14 cellular contexts compared by ENCODE assay signal in the genomic region with DNA sequence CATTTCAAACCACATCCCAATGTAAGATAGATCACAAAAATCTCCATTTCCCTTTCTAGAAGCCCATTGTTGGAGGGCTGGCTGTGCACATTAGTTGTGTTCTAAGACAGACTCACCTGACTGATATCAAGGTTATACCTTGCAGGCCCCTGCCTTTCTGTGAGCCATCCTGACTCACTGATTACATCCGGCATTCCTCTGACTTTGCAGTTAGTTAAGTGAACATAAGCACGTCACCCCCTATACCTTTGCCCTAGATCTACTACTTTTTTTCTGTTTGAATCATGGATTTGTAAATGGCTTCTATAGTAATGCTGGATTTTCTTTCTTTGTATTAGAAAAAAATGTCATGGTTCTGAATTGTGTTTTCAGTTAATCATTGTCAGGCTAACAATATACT.
A peak's percentile ranks its signal among the peaks of the same experiment; 100 is the strongest.
DNase-seq lines count a peak whose midpoint lies in the region; ATAC-seq and TF ChIP-seq lines count a peak whose summit lies in the region.
"Had no signal": no experiment of that assay in that cellular context is flagged by ENCODE, and none has a peak within 500 bp of the region (broad histone marks: within the 10 kb centered on the region; RNA-seq: fewer than 3 reads in every experiment).

No MANE protein-coding gene starts in this region.

- TF ChIP-seq RAD21 in HCT116 (IDR thresholded peaks at IDR 0.05; ENCODE audit: low read depth) = peak; percentile 38

- peak overlapping the region; percentile 66 for H3K9ac ChIP-seq in HCT116 (ENCODE audit: low read length)

- peak overlapping the region; percentile 55 for H3K27ac Mint-ChIP-seq in WTC11
- H3K27ac Mint-ChIP-seq in chondrocyte (ENCODE audit: unreplicated experiment) = no peak overlapping the region
- H3K27ac Mint-ChIP-seq: CD4-positive, alpha-beta T cell had no signal

- H3K27me3 ChIP-seq in HCT116 (ENCODE audit: insufficient read depth, low read length) (no peaks in the 10 kb centered on the region), stomach (no peaks in the 10 kb centered on the region), upper lobe of right lung (no peaks in the 10 kb centered on the region)
- H3K27me3 ChIP-seq: right atrium auricular region had no signal

- ATAC-seq in HCT116 (peak; percentile 86), WTC11 (no peak), upper lobe of right lung (no peak), HG03571 (IDR thresholded peaks at IDR 0.05; ENCODE audit: unreplicated experiment) (no peak)

- H3K4me1 Mint-ChIP-seq in WTC11 = no peaks in the 10 kb centered on the region
- no peaks in the 10 kb centered on the region for H3K4me1 Mint-ChIP-seq in chondrocyte (ENCODE audit: low read depth)

- no peaks in the 10 kb centered on the region for H3K36me3 ChIP-seq in HCT116 (ENCODE audit: control insufficient read depth in 1 of 2, insufficient read depth in 2 of 2, low read length in 2 of 2)
- peaks cover 10 to 58% (median 38%) of the 10 kb centered on the region in 4 donors for H3K36me3 ChIP-seq in stomach
- peaks cover 24% of the 10 kb centered on the region for H3K36me3 ChIP-seq in upper lobe of right lung

- no peak overlapping the region for H3K4me3 Mint-ChIP-seq in WTC11
- no peak overlapping the region for H3K4me3 Mint-ChIP-seq in chondrocyte (ENCODE audit: unreplicated experiment)
- H3K4me3 Mint-ChIP-seq: CD4-positive, alpha-beta T cell had no signal

- H3K9me2 ChIP-seq in HCT116 (ENCODE audit: insufficient read depth) = no peaks in the 10 kb centered on the region

- TF ChIP-seq CTCF in HCT116 (IDR thresholded peaks at IDR 0.05 in 2 of 3, conservative IDR thresholded peaks at IDR 0.05 in 1 of 3; ENCODE audit: borderline replicate concordance in 1 of 3, insufficient read depth in 1 of 3, low read depth in 2 of 3, low read length in 2 of 3) (no peak), WTC11 (IDR thresholded peaks at IDR 0.05) (no peak), stomach (IDR thresholded peaks at IDR 0.05) (no peak), upper lobe of right lung (IDR thresholded peaks at IDR 0.05) (no peak), chondrocyte (IDR thresholded peaks at IDR 0.05) (no peak)

- peak overlapping the region in 1 of 2 experiments; percentile 37; a peak in 1 of 4 replicates for H3K4me3 ChIP-seq in HCT116 (replicated peaks in 1 of 2; ENCODE audit: low read depth in 1 of 2, low read length in 2 of 2)
- no peak overlapping the region for H3K4me3 ChIP-seq in stomach
- no peak overlapping the region for H3K4me3 ChIP-seq in upper lobe of right lung
- H3K4me3 ChIP-seq: right atrium auricular region had no signal

- no TSS peak for BruUV-seq in HCT116 (replicated peaks; lab: Mats Ljungman, UMichigan)

- H3K27me3 Mint-ChIP-seq in WTC11 (ENCODE audit: low read depth) (no peaks in the 10 kb centered on the region), chondrocyte (ENCODE audit: low read depth) (no peaks in the 10 kb centered on the region)
- H3K27me3 Mint-ChIP-seq: CD4-positive, alpha-beta T cell had no signal

- CTCF ChIA-PET in HCT116 (lab: Charles Lee) = no interaction called here
- CTCF ChIA-PET in WTC11 (lab: Charles Lee) = interaction anchor here (0.7 kb wide), 1 partner anchor 428 kb away, joined by 4 read pairs; no protein-coding TSS in a partner anchor

- peak overlapping the region; percentile 73 for H3K4me2 ChIP-seq in HCT116 (ENCODE audit: low read length)

- no peaks in the 10 kb centered on the region for H3K9me3 Mint-ChIP-seq in WTC11
- no peaks in the 10 kb centered on the region for H3K9me3 Mint-ChIP-seq in chondrocyte (ENCODE audit: low read depth)
- H3K9me3 Mint-ChIP-seq: CD4-positive, alpha-beta T cell had no signal

- no peak overlapping the region for H2AFZ ChIP-seq in HCT116 (ENCODE audit: low read depth, low read length, poor library complexity, severe bottlenecking)

- H3K36me3 Mint-ChIP-seq in WTC11 (peaks cover 7% of the 10 kb centered on the region; the same call in 1 of the 2 replicates), chondrocyte (ENCODE audit: low read depth) (peaks cover 17% of the 10 kb centered on the region)

- peak; percentile 98 for DNase-seq in HCT116 (ENCODE audit: low read depth, low spot score)
- no peak for DNase-seq in WTC11 (ENCODE audit: low spot score)
- peak; percentile 68 for DNase-seq in glomerular visceral epithelial cell (ENCODE audit: extremely low spot score)
- peak; percentile 38 for DNase-seq in stomach
- no peak for DNase-seq in upper lobe of right lung
- DNase-seq in chondrocyte (ENCODE audit: low spot score) = no peak
- DNase-seq: activated CD4-positive, CD25-positive, alpha-beta regulatory T cell treated with anti-CD3 and anti-CD28 coated beads, Interleukin-2, amount 50 U/mL, for 72 hours; amygdala; CD4-positive, alpha-beta T cell; NCI-H1092; OCI-M1; stimulated activated CD4-positive, alpha-beta T cell treated with anti-CD3 and anti-CD28 coated beads, Interleukin-4, amount 100 ng/mL, for 1 hour had no signal

- RAD21 ChIA-PET in HCT116 (lab: Charles Lee; ENCODE audit: low non-redundant PET in 1 of 2, low total read pairs in 2 of 2, uncharacterized antibody in 2 of 2, unreplicated experiment in 2 of 2) = no interaction called here

- H3K9me3 ChIP-seq in HCT116 (ENCODE audit: control insufficient read depth in 1 of 2, insufficient read depth in 1 of 2, low read depth in 1 of 2, low read length in 2 of 2) = no peaks in the 10 kb centered on the region
- H3K9me3 ChIP-seq in stomach = no peaks in the 10 kb centered on the region
- H3K9me3 ChIP-seq in upper lobe of right lung = no peaks in the 10 kb centered on the region
- H3K9me3 ChIP-seq: right atrium auricular region had no signal

- no peaks in the 10 kb centered on the region for H3K79me2 ChIP-seq in HCT116 (ENCODE audit: insufficient read depth, low read length)

- POLR2A ChIA-PET in HCT116 (lab: Charles Lee) (interaction anchor here (0.7 to 0.8 kb wide), 2 partner anchors 12 to 278 kb away, joined by 5 to 6 read pairs; no protein-coding TSS in a partner anchor), WTC11 (lab: Charles Lee) (no interaction called here)

- 62 to 81% (median 73%) methylated on average over 2 of the region's 2 CpGs for WGBS in stomach, 5 donors

- H4K20me1 ChIP-seq in HCT116 (ENCODE audit: insufficient read depth) = no peaks in the 10 kb centered on the region

- peaks cover 42 to 61% of the 10 kb centered on the region in 2 experiments for H3K4me1 ChIP-seq in HCT116 (ENCODE audit: control insufficient read depth in 1 of 2, insufficient read depth in 2 of 2, low read length in 2 of 2)
- peaks cover 0 to 8% (median 6%) of the 10 kb centered on the region in 4 donors for H3K4me1 ChIP-seq in stomach
- no peaks in the 10 kb centered on the region for H3K4me1 ChIP-seq in upper lobe of right lung
- H3K4me1 ChIP-seq: right atrium auricular region had no signal

- peak overlapping the region; percentile 89 for H3K27ac ChIP-seq in HCT116 (ENCODE audit: low read depth, low read length)
- H3K27ac ChIP-seq in stomach = peak overlapping the region in 2 of 5 donors; percentile 53 to 67
- no peak overlapping the region for H3K27ac ChIP-seq in upper lobe of right lung
- H3K27ac ChIP-seq: right atrium auricular region had no signal

- TF ChIP-seq POLR2A in HCT116 (IDR thresholded peaks at IDR 0.05; ENCODE audit: borderline replicate concordance, extremely low read depth, insufficient read depth, insufficient read length) = no peak
- TF ChIP-seq POLR2A in stomach (IDR thresholded peaks at IDR 0.05) = no peak

- TF ChIP-seq EP300 in stomach (IDR thresholded peaks at IDR 0.05) = no peak

- intact Hi-C loops in HCT116 (cut with micrococcal nuclease) (loop anchor here (2.0 to 5.0 kb wide), 3 partner anchors 66 to 186 kb away; a partner anchor contains a TSS), stomach (cut with DNase I; ENCODE audit: low total_unique reads) (no loop called here), upper lobe of right lung (cut with DNase I) (no loop called here)

TF ChIP-seq in HCT116, 20 proteins besides CTCF, POLR2A, EP300 and RAD21 (continues in another document):
- TF ChIP-seq SIN3A (IDR thresholded peaks at IDR 0.05; ENCODE audit: low read depth) (peak; percentile 83), TCF7L2 (IDR thresholded peaks at IDR 0.05; ENCODE audit: borderline replicate concordance, extremely low read depth, insufficient read depth, insufficient read length) (no peak), JUND (IDR thresholded peaks at IDR 0.05) (peak; percentile 95)

TF ChIP-seq in WTC11, 78 proteins besides CTCF, POLR2A, EP300 and RAD21 (continues in another document):
- TF ChIP-seq ZBTB21 (CRISPR knock-in tag; IDR thresholded peaks at IDR 0.05; ENCODE audit: borderline replicate concordance) = no peak
- no peak for TF ChIP-seq ZNF219 (CRISPR knock-in tag; IDR thresholded peaks at IDR 0.05; ENCODE audit: borderline replicate concordance)
- TF ChIP-seq FOXJ3 (CRISPR knock-in tag; IDR thresholded peaks at IDR 0.05; ENCODE audit: borderline replicate concordance) = no peak
- TF ChIP-seq, protein P1, sequence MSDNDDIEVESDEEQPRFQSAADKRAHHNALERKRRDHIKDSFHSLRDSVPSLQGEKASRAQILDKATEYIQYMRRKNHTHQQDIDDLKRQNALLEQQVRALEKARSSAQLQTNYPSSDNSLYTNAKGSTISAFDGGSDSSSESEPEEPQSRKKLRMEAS (CRISPR knock-in tag; IDR thresholded peaks at IDR 0.05) = no peak
- no peak for TF ChIP-seq FOXK1 (CRISPR knock-in tag; IDR thresholded peaks at IDR 0.05)
- TF ChIP-seq, protein P2, sequence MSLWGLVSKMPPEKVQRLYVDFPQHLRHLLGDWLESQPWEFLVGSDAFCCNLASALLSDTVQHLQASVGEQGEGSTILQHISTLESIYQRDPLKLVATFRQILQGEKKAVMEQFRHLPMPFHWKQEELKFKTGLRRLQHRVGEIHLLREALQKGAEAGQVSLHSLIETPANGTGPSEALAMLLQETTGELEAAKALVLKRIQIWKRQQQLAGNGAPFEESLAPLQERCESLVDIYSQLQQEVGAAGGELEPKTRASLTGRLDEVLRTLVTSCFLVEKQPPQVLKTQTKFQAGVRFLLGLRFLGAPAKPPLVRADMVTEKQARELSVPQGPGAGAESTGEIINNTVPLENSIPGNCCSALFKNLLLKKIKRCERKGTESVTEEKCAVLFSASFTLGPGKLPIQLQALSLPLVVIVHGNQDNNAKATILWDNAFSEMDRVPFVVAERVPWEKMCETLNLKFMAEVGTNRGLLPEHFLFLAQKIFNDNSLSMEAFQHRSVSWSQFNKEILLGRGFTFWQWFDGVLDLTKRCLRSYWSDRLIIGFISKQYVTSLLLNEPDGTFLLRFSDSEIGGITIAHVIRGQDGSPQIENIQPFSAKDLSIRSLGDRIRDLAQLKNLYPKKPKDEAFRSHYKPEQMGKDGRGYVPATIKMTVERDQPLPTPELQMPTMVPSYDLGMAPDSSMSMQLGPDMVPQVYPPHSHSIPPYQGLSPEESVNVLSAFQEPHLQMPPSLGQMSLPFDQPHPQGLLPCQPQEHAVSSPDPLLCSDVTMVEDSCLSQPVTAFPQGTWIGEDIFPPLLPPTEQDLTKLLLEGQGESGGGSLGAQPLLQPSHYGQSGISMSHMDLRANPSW (CRISPR knock-in tag; conservative IDR thresholded peaks at IDR 0.05; ENCODE audit: low read depth) = no peak
- no peak for TF ChIP-seq NR3C1 (CRISPR knock-in tag; conservative IDR thresholded peaks at IDR 0.05; ENCODE audit: low read depth)
- no peak for TF ChIP-seq CBFB (CRISPR knock-in tag; IDR thresholded peaks at IDR 0.05; ENCODE audit: low read depth)
- TF ChIP-seq SOX15 (CRISPR knock-in tag; IDR thresholded peaks at IDR 0.05) = no peak

Comparison
In these comparisons a context has a peak if more than half of its experiments do, and no peak if none do; other contexts are left out.
1. DNase-seq: peak in HCT116 (single experiment), glomerular visceral epithelial cell (single experiment) and stomach (single experiment); none in WTC11 (single experiment), upper lobe of right lung (single experiment) and chondrocyte (single experiment).